In the genomic region with DNA sequence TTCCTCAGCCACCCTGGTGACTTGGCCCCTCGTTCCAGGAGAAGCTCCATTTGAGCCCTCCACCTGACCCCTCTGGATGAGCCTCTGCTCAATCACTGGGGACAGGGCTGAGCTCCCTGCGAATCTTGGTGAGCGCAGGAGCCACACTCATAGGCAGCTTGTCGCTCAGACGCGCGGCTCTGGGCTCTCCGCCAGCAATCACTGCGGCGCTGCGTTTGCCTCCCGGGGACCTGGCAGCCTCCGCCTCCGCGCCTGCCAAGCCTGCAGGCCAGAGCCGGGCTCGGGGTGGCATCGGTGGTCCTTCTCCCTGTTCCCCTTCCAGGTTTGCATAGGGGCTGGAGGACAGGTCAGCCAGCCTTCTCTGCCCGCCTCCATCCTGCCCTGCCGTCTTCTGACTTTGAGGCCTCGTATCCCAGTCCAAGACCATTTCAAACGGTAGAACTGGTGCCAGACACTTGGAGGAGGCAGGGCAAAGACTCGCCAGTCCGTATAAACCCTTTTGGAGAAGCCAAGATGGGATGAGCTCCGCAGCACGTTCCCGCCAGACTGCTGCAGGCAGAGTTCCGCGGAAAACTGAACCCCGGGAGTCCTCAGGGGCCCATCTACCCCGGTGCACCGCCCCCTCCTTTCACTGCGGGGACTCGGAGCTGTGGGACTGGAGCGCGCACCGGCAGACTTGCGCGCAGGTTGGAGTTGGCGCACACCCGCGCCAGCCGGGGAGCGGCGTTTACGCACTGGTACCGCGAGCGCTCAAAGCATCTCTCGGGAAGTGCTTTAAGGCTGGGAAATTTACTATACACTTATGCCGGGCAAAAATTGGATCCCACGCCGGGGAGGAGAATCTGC, we compare ENCODE assay signal across 8 cellular contexts. TPM values are rescaled to one million over a fixed set of nuclear protein-coding genes. Genes with fewer than 3 reads are reported as not detected.
DNase-seq lines count a peak whose midpoint lies in the region; ATAC-seq, FAIRE-seq and TF ChIP-seq lines count a peak whose summit lies in the region.

No MANE protein-coding gene starts in this region.

- H3K4me1 ChIP-seq in esophagus (ENCODE audit: control insufficient read depth in 2 of 2, insufficient read depth in 2 of 2, low read length in 1 of 2) (peaks cover 6 to 13% of the 10 kb centered on the region in 2 donors), mucosa of descending colon (ENCODE audit: low read depth) (no peaks in the 10 kb centered on the region), small intestine (ENCODE audit: control insufficient read depth in 2 of 2, insufficient read depth in 1 of 2, low read depth in 1 of 2, low read length in 1 of 2) (no peaks in the 10 kb centered on the region)

- peak overlapping the region; percentile 56 for H3K4me3 ChIP-seq in AG09309 (ENCODE audit: control insufficient read depth, low read depth, low read length)
- H3K4me3 ChIP-seq in H7 (ENCODE audit: insufficient read depth, low read depth, low read length) = peak overlapping the region; percentile 45
- H3K4me3 ChIP-seq in esophagus (ENCODE audit: low read depth in 1 of 2, low read length in 2 of 2) = peak overlapping the region; percentile 11 to 12
- H3K4me3 ChIP-seq in mucosa of descending colon = no peak overlapping the region
- H3K4me3 ChIP-seq in small intestine (ENCODE audit: low read depth in 1 of 2, low read length in 2 of 2) = no peak overlapping the region

- FAIRE-seq in urothelium cell line (lab: Jason Lieb, UNC) (no peak), small intestine (lab: Jason Lieb, UNC) (no peak)

- no peak for TF ChIP-seq CTCF in AG09309 (IDR thresholded peaks at IDR 0.05; ENCODE audit: control insufficient read depth, insufficient read depth, low read depth, low read length, missing control alignments)
- no peak for TF ChIP-seq CTCF in mucosa of descending colon (IDR thresholded peaks at IDR 0.05)

- no peak for DNase-seq in AG09309 (ENCODE audit: low read depth)
- DNase-seq in H7 = peak; percentile 65
- peak; percentile 56 for DNase-seq in RPMI7951 (ENCODE audit: low read depth)
- peak in 2 of 3 donors; percentile 11 to 30 for DNase-seq in mucosa of descending colon
- DNase-seq in urothelium cell line (ENCODE audit: low spot score) = peak; percentile 60
- DNase-seq in small intestine = no peak

- no peaks in the 10 kb centered on the region for H3K36me3 ChIP-seq in H7 (replicated peaks; ENCODE audit: control insufficient read depth, insufficient read depth, low read length)
- H3K36me3 ChIP-seq in esophagus (ENCODE audit: control insufficient read depth in 2 of 2, insufficient read depth in 2 of 2, low read length in 1 of 2) = no peaks in the 10 kb centered on the region
- H3K36me3 ChIP-seq in mucosa of descending colon (ENCODE audit: low read depth) = no peaks in the 10 kb centered on the region
- H3K36me3 ChIP-seq in small intestine (ENCODE audit: control insufficient read depth in 2 of 2, insufficient read depth in 2 of 2, low read length in 2 of 2) = no peaks in the 10 kb centered on the region

- intact Hi-C loops in mucosa of descending colon (cut with DNase I, micrococcal nuclease) = no loop called here

- peak; percentile 52 for ATAC-seq in mucosa of descending colon
- no peak for ATAC-seq in GM21360 (IDR thresholded peaks at IDR 0.05; ENCODE audit: unreplicated experiment)

- WGBS in esophagus, 2 donors = 1% methylated on average over 48 to 53 of the region's 53 CpGs
- 1 to 3% (median 2%) methylated on average over 52 to 53 of the region's 53 CpGs for WGBS in small intestine, 3 donors

- H3K27me3 ChIP-seq in H7 (ENCODE audit: control insufficient read depth, insufficient read depth, low read length) (peaks cover 64% of the 10 kb centered on the region), esophagus (ENCODE audit: control insufficient read depth in 1 of 2, insufficient read depth in 2 of 2, low read length in 2 of 2) (peaks cover 0 to 7% of the 10 kb centered on the region in 2 donors), small intestine (ENCODE audit: control insufficient read depth in 2 of 2, insufficient read depth in 2 of 2, low read length in 2 of 2) (peaks cover 12 to 18% of the 10 kb centered on the region in 2 donors)

- H3K27ac ChIP-seq in esophagus (ENCODE audit: low read depth in 2 of 2, low read length in 1 of 2) = no peak overlapping the region
- H3K27ac ChIP-seq in small intestine (ENCODE audit: low read depth in 1 of 2, low read length in 1 of 2) = no peak overlapping the region

- H3K9me3 ChIP-seq in esophagus (ENCODE audit: control insufficient read depth in 2 of 2, insufficient read depth in 1 of 2, low read depth in 1 of 2, low read length in 1 of 2) (no peaks in the 10 kb centered on the region), mucosa of descending colon (no peaks in the 10 kb centered on the region), small intestine (ENCODE audit: control insufficient read depth, low read depth) (no peaks in the 10 kb centered on the region)

RNA-seq across cellular contexts. Expression of a gene that starts 1.0 kb away (rescaled TPM):
- 0.03 TPM in 1 of 2 replicates, not detected in the other for total RNA-seq in H7 (2014; rRNA removed; shearing (Covaris generic))
- total RNA-seq in RPMI7951 (2014; rRNA removed; shearing (Covaris generic)) = not detected in 2 replicates
- under 1 TPM; 0.35 to 0.72 TPM for polyA plus RNA-seq in esophagus
- 1 to 10 TPM in 2 of 3 donors, under 1 TPM in 1; 0.81 to 1.2 (median 1.0) TPM for total RNA-seq in mucosa of descending colon
- polyA plus RNA-seq in small intestine = under 1 TPM in 1 of 3 donors, not detected in 2; 0.69 TPM

Comparison
In these comparisons a context has a peak if more than half of its experiments do, and no peak if none do; other contexts are left out.
1. DNase-seq: peak in H7 (single experiment), RPMI7951 (single experiment), mucosa of descending colon (2 of 3) and urothelium cell line (single experiment); none in AG09309 (single experiment) and small intestine (single experiment).
2. H3K4me3 ChIP-seq: peak in AG09309 (single experiment), H7 (single experiment) and esophagus (2 of 2); none in mucosa of descending colon (single experiment) and small intestine (0 of 2).